12 cellular contexts compared by ENCODE assay signal in the genomic region with DNA sequence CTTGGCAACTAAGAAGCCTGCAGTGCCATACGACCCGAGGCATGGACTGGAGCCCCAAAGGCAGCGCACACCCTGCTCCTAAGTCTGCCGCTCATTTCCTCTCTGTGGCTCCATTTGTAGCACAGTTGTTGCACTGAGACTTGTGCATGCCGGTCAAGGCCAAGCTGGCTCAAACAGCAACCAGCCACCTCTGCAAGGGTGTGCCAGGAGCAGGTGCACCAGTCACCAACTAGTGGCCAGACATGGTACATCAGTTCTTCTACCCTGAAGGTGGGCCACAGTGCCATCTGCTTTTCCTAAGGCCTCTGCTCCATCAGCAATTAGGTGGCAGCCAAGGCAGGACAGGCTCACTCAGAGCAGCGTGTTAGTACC. TPM values are rescaled to one million over a fixed set of nuclear protein-coding genes. Genes with fewer than 3 reads are reported as not detected.
DNase-seq lines count a peak whose midpoint lies in the region; ATAC-seq, FAIRE-seq and TF ChIP-seq lines count a peak whose summit lies in the region.
"Not testable (repeated sequence)": the region's sequence is repeated elsewhere in the genome, so short reads cannot be mapped to it uniquely, and the experiment has no call there.
"Had no signal": no experiment of that assay in that cellular context is flagged by ENCODE, and none has a peak within 500 bp of the region (broad histone marks: within the 10 kb centered on the region; RNA-seq: fewer than 3 reads in every experiment).

No MANE protein-coding gene starts in this region.

- H3K4me3 Mint-ChIP-seq in WTC11, result not testable (repeated sequence)

- H3K27me3 ChIP-seq in GM06990 (replicated peaks; ENCODE audit: control insufficient read depth, insufficient read depth, low read length); OCI-LY1 (ENCODE audit: insufficient read depth, low read length); esophagus muscularis mucosa; HepG2 (ENCODE audit: control insufficient read depth in 1 of 2, insufficient read depth in 2 of 2, low read length in 2 of 2): not testable (repeated sequence)

- H3K9me3 ChIP-seq in OCI-LY1 (ENCODE audit: low read length); esophagus muscularis mucosa; HepG2 (ENCODE audit: low read length): not testable (repeated sequence)

- not testable (repeated sequence) for DNase-seq in GM06990 (ENCODE audit: extremely low read depth, insufficient read length); GM13977 (ENCODE audit: low spot score); HepG2 (ENCODE audit: low spot score)
- DNase-seq in M059J (ENCODE audit: low read depth) (peak; percentile 0), WTC11 (ENCODE audit: low spot score) (peak; percentile 31), esophagus muscularis mucosa (ENCODE audit: extremely low spot score) (peak; percentile 24)

- not testable (repeated sequence) for H3K9ac ChIP-seq in OCI-LY1 (ENCODE audit: low read length); HepG2 (ENCODE audit: insufficient read depth, low read depth, low read length)

- not testable (repeated sequence) for TF ChIP-seq EP300 in esophagus muscularis mucosa (IDR thresholded peaks at IDR 0.05); HepG2 (IDR thresholded peaks at IDR 0.05; ENCODE audit: low read depth in 2 of 2, low read length in 2 of 2); HepG2 (CRISPR knock-in tag; IDR thresholded peaks at IDR 0.05; ENCODE audit: borderline replicate concordance)

- H3K9me2 ChIP-seq in OCI-LY1 (ENCODE audit: low read depth, low read length), result not testable (repeated sequence)

- not testable (repeated sequence) for H3K4me3 ChIP-seq in GM06990 (replicated peaks; ENCODE audit: low read depth, low read length); OCI-LY1 (ENCODE audit: low read depth, low read length, poor library complexity, severe bottlenecking); esophagus muscularis mucosa; HepG2 (replicated peaks in 1 of 3; ENCODE audit: insufficient read depth in 1 of 3, low read depth in 2 of 3, low read length in 3 of 3)

- 92% methylated on average over 5 of the region's 6 CpGs for WGBS in esophagus muscularis mucosa
- 60% methylated on average over 1 of the region's 6 CpGs for WGBS in HepG2 (ENCODE audit: low lambda C conversion rate)

- not testable (repeated sequence) for TF ChIP-seq POLR2A in esophagus muscularis mucosa (IDR thresholded peaks at IDR 0.05; ENCODE audit: low read depth); HepG2 (IDR thresholded peaks at IDR 0.05; ENCODE audit: insufficient read depth in 1 of 2, low read depth in 2 of 2, low read length in 2 of 2)

- 0 out of 2 replicates have a peak, but pooled peaks have one; percentile 8 for TF ChIP-seq CTCF in 22Rv1 (IDR thresholded peaks at IDR 0.05)
- peak; percentile 9 for TF ChIP-seq CTCF in GM06990 (IDR thresholded peaks at IDR 0.05; ENCODE audit: insufficient read depth, low read length, poor library complexity, severe bottlenecking)
- peak; percentile 7 for TF ChIP-seq CTCF in GM13977 (IDR thresholded peaks at IDR 0.05; ENCODE audit: extremely low read depth, insufficient read depth, missing control alignments)
- peak; percentile 23; the same call in 1 of the 2 replicates for TF ChIP-seq CTCF in OCI-LY1 (IDR thresholded peaks at IDR 0.05; ENCODE audit: low read length)
- not testable (repeated sequence) for TF ChIP-seq CTCF in WTC11 (IDR thresholded peaks at IDR 0.05); esophagus muscularis mucosa (IDR thresholded peaks at IDR 0.05)
- peak; percentile 21; the same call in 1 of the 2 replicates for TF ChIP-seq CTCF in HepG2 (CRISPR knock-in tag; IDR thresholded peaks at IDR 0.05)

- H3K79me2 ChIP-seq in OCI-LY1 (ENCODE audit: insufficient read depth, low read length); HepG2 (ENCODE audit: insufficient read depth, low read length): not testable (repeated sequence)

- not testable (repeated sequence) for TF ChIP-seq RAD21 in HepG2 (CRISPR knock-in tag; IDR thresholded peaks at IDR 0.05)

- not testable (repeated sequence) for H3K27me3 Mint-ChIP-seq in WTC11 (ENCODE audit: low read depth)

- H2AFZ ChIP-seq in OCI-LY1 (ENCODE audit: low read length); HepG2 (ENCODE audit: low read length): not testable (repeated sequence)

- BruUV-seq in HepG2 (replicated peaks; lab: Mats Ljungman, UMichigan), result not testable (repeated sequence)

- POLR2A ChIA-PET in WTC11 (lab: Charles Lee); HepG2 (lab: Yijun Ruan, JAX): not testable (repeated sequence)

- CTCF ChIA-PET in WTC11 (lab: Charles Lee); HepG2 (lab: Yijun Ruan, JAX; ENCODE audit: low intra/inter-chr PET ratio, low total read pairs): not testable (repeated sequence)

- not testable (repeated sequence) for ATAC-seq in WTC11, HepG2

- not testable (repeated sequence) for H3K4me1 ChIP-seq in OCI-LY1 (ENCODE audit: insufficient read depth, low read length, severe bottlenecking); esophagus muscularis mucosa; HepG2 (ENCODE audit: insufficient read depth, low read length)

- H3K27ac ChIP-seq in 22Rv1; OCI-LY1 (ENCODE audit: low read depth, low read length, poor library complexity, severe bottlenecking); esophagus muscularis mucosa (replicated peaks in 1 of 4); HepG2 (ENCODE audit: extremely low read length, insufficient read depth, low read length): not testable (repeated sequence)

- not testable (repeated sequence) for H3K4me2 ChIP-seq in OCI-LY1 (ENCODE audit: low read length); HepG2 (ENCODE audit: low read depth, low read length)

- not testable (repeated sequence) for H4K20me1 ChIP-seq in OCI-LY1 (ENCODE audit: insufficient read depth, low read length); HepG2 (ENCODE audit: insufficient read depth, low read length)

- H3F3A ChIP-seq in OCI-LY1 (ENCODE audit: insufficient read depth, low read length), result not testable (repeated sequence)

- in situ Hi-C loops in GM13977 (cut with MboI; ENCODE audit: low pct_unique_long_range_greater_than_20kb, low sequenced_read_pairs, unreplicated experiment); HepG2 (cut with HindIII; ENCODE audit: extremely low pct_ligation_motif_present, low pct_unique_long_range_greater_than_20kb): not testable (repeated sequence)

- not testable (repeated sequence) for H3K4me1 Mint-ChIP-seq in WTC11

- H3K27ac Mint-ChIP-seq in WTC11, result not testable (repeated sequence)

- intact Hi-C loops in esophagus muscularis mucosa (cut with DNase I); HepG2 (cut with micrococcal nuclease; ENCODE audit: unreplicated experiment): not testable (repeated sequence)

- not testable (repeated sequence) for H3K36me3 ChIP-seq in GM06990 (ENCODE audit: control insufficient read depth, insufficient read depth, low read length); OCI-LY1 (ENCODE audit: insufficient read depth, low read length); esophagus muscularis mucosa; HepG2 (replicated peaks in 1 of 2; ENCODE audit: control insufficient read depth in 1 of 2, insufficient read depth in 2 of 2, low read length in 2 of 2)

- not testable (repeated sequence) for H3K36me3 Mint-ChIP-seq in WTC11

- not testable (repeated sequence) for H3K9me3 Mint-ChIP-seq in WTC11

- not testable (repeated sequence) for FAIRE-seq in HepG2 (lab: Jason Lieb, UNC)

TF ChIP-seq in HepG2, 621 proteins besides CTCF, POLR2A, EP300 and RAD21:
- TF ChIP-seq ZNF7 (CRISPR knock-in tag; IDR thresholded peaks at IDR 0.05), result peak; percentile 51; the same call in 1 of the 2 replicates
- TF ChIP-seq STAG1 (CRISPR knock-in tag; IDR thresholded peaks at IDR 0.05), result peak; percentile 23; the same call in 1 of the 2 replicates

RNA-seq across cellular contexts. Expression of a gene that starts 54.4 kb away (rescaled TPM):
- 0.02 TPM in 1 of 2 replicates, not detected in the other for total RNA-seq in M059J (2014; rRNA removed; shearing (Covaris generic))
- total RNA-seq in WTC11 (2021), result 2.2 to 3.2 TPM (median 2.7 TPM) in 3 replicates
- total RNA-seq in esophagus muscularis mucosa, result not detected
- total RNA-seq in HepG2 (2016; rRNA removed; fragmentation: Illumina TruSeq; extraction: Trizol), result 0.48 and 1.5 TPM in 2 replicates
- total RNA-seq in HepG2 (2016; cell fraction: cytosol; rRNA removed; fragmentation: Illumina TruSeq; extraction: Trizol; ENCODE audit: low read depth), result 0.09 and 0.10 TPM in 2 replicates
- total RNA-seq in HepG2 (2016; cell fraction: insoluble cytoplasmic fraction; rRNA removed; fragmentation: Illumina TruSeq; extraction: Trizol), result 0.40 and 1.4 TPM in 2 replicates
- 0.17 and 0.22 TPM in 2 replicates for total RNA-seq in HepG2 (2016; cell fraction: membrane; rRNA removed; fragmentation: Illumina TruSeq; extraction: Trizol)
- 4.8 and 5.4 TPM in 2 replicates for total RNA-seq in HepG2 (2016; cell fraction: nucleus; rRNA removed; fragmentation: Illumina TruSeq; extraction: Trizol)
- polyA plus RNA-seq in HepG2 (2011; rRNA removed), result 0.29 and 0.33 TPM in 2 replicates
- polyA plus RNA-seq in HepG2 (2011; cell fraction: cytosol; rRNA removed), result 0.04 TPM in 2 replicates
- polyA plus RNA-seq in HepG2 (2011; cell fraction: nucleus; rRNA removed), result 1.7 and 2.2 TPM in 2 replicates
- 0.41 and 0.50 TPM in 2 replicates for polyA plus RNA-seq in HepG2 (2012)
- not detected in 2 replicates for polyA plus RNA-seq in HepG2 (2016; cell fraction: cytosol; fragmentation: Illumina TruSeq; extraction: Trizol; ENCODE audit: low read depth)
- polyA plus RNA-seq in HepG2 (2016; cell fraction: insoluble cytoplasmic fraction; fragmentation: Illumina TruSeq; extraction: Trizol; ENCODE audit: low read depth), result 0.10 and 0.12 TPM in 2 replicates
- polyA plus RNA-seq in HepG2 (2016; cell fraction: membrane; fragmentation: Illumina TruSeq; extraction: Trizol; ENCODE audit: low read depth), result 0.02 TPM in 1 of 2 replicates, not detected in the other
- 2.0 and 2.6 TPM in 2 replicates for polyA plus RNA-seq in HepG2 (2016; cell fraction: nucleus; fragmentation: Illumina TruSeq; extraction: Trizol; ENCODE audit: insufficient read depth, low read depth)
- 2.9 TPM in 1 of 2 replicates, not detected in the other for polyA minus RNA-seq in HepG2 (2011; rRNA and poly(A)+ RNA removed; ENCODE audit: low replicate concordance)
- polyA minus RNA-seq in HepG2 (2011; cell fraction: cytosol; rRNA and poly(A)+ RNA removed), result 0.18 and 0.30 TPM in 2 replicates
- polyA minus RNA-seq in HepG2 (2011; cell fraction: nucleus; rRNA and poly(A)+ RNA removed), result 6.7 and 9.9 TPM in 2 replicates
- total RNA-seq: Calu3, GM23248 had no signal
- polyA plus RNA-seq: GM23248, IgD-negative memory B cell, SK-N-SH had no signal
